ENCODE assay signal across 10 cellular contexts in genomic region chr2:181779288-181779871, GRCh38.
A peak's percentile ranks its signal among the peaks of the same experiment; 100 is the strongest.
DNase-seq lines count a peak whose midpoint lies in the region; ATAC-seq and TF ChIP-seq lines count a peak whose summit lies in the region.
"Had no signal": no experiment of that assay in that cellular context is flagged by ENCODE, and none has a peak within 500 bp of the region (broad histone marks: within the 10 kb centered on the region; RNA-seq: fewer than 3 reads in every experiment).

No MANE protein-coding gene starts in this region.

- H3K36me3 ChIP-seq in left lung: no peaks in the 10 kb centered on the region
- H3K36me3 ChIP-seq in aorta (ENCODE audit: control insufficient read depth in 1 of 2, insufficient read depth in 2 of 2, low read length in 1 of 2): no peaks in the 10 kb centered on the region
- H3K36me3 ChIP-seq: thyroid gland had no signal

- no peaks in the 10 kb centered on the region for H3K27me3 Mint-ChIP-seq in osteocyte (ENCODE audit: unreplicated experiment)
- H3K27me3 Mint-ChIP-seq in activated T-cell treated with anti-CD3 and anti-CD28 coated beads, Interleukin-2, amount 50 U/mL, for 4 hours (ENCODE audit: low read depth): peaks cover 4% of the 10 kb centered on the region

- H3K4me1 Mint-ChIP-seq in osteocyte (ENCODE audit: unreplicated experiment): peaks cover 74% of the 10 kb centered on the region
- H3K4me1 Mint-ChIP-seq in activated T-cell treated with anti-CD3 and anti-CD28 coated beads, Interleukin-2, amount 50 U/mL, for 4 hours (ENCODE audit: low read depth): no peaks in the 10 kb centered on the region

- H3K4me1 ChIP-seq in left lung (peaks cover 0 to 6% of the 10 kb centered on the region in 2 donors), aorta (ENCODE audit: control insufficient read depth in 1 of 2, insufficient read depth in 2 of 2, low read length in 2 of 2) (no peaks in the 10 kb centered on the region)

- H3K36me3 Mint-ChIP-seq in osteocyte (ENCODE audit: unreplicated experiment): no peaks in the 10 kb centered on the region
- no peaks in the 10 kb centered on the region for H3K36me3 Mint-ChIP-seq in activated T-cell treated with anti-CD3 and anti-CD28 coated beads, Interleukin-2, amount 50 U/mL, for 4 hours (ENCODE audit: insufficient read depth)

- no peaks in the 10 kb centered on the region for H3K9me3 Mint-ChIP-seq in osteocyte (ENCODE audit: unreplicated experiment)
- no peaks in the 10 kb centered on the region for H3K9me3 Mint-ChIP-seq in activated T-cell treated with anti-CD3 and anti-CD28 coated beads, Interleukin-2, amount 50 U/mL, for 4 hours

- TF ChIP-seq CTCF in osteocyte (IDR thresholded peaks at IDR 0.05) (no peak), left lung (IDR thresholded peaks at IDR 0.05) (no peak)

- H3K9me3 ChIP-seq in left lung (no peaks in the 10 kb centered on the region), aorta (ENCODE audit: control insufficient read depth, low read length) (no peaks in the 10 kb centered on the region)
- H3K9me3 ChIP-seq: thyroid gland had no signal

- DNase-seq in amniotic epithelial cell (ENCODE audit: low read depth) (peak; percentile 66), osteocyte (ENCODE audit: extremely low spot score, unreplicated experiment) (no peak), NCI-H1436 (lab: John Stamatoyannopoulos, UW) (no peak), left lung (no peak), aorta (no peak)
- DNase-seq in activated T-cell treated with anti-CD3 and anti-CD28 coated beads, Interleukin-2, amount 50 U/mL, for 4 hours: no peak
- DNase-seq: left ventricle myocardium superior, thyroid gland had no signal

- H3K4me3 Mint-ChIP-seq in osteocyte (ENCODE audit: unreplicated experiment): no peak overlapping the region
- no peak overlapping the region for H3K4me3 Mint-ChIP-seq in activated T-cell treated with anti-CD3 and anti-CD28 coated beads, Interleukin-2, amount 50 U/mL, for 4 hours

- peak overlapping the region; percentile 93 for H3K27ac Mint-ChIP-seq in osteocyte (ENCODE audit: unreplicated experiment)

- H3K27me3 ChIP-seq in left lung (no peaks in the 10 kb centered on the region), aorta (ENCODE audit: control insufficient read depth in 1 of 2, insufficient read depth in 2 of 2, low read length in 1 of 2) (no peaks in the 10 kb centered on the region)
- H3K27me3 ChIP-seq: thyroid gland had no signal

- intact Hi-C loops in left lung (cut with DNase I) (no loop called here), aorta (cut with DNase I) (no loop called here)

- H3K4me3 ChIP-seq in left lung: no peak overlapping the region
- no peak overlapping the region for H3K4me3 ChIP-seq in aorta (ENCODE audit: low read length in 2 of 2)
- H3K4me3 ChIP-seq: thyroid gland had no signal

- ATAC-seq in GM18870 (IDR thresholded peaks at IDR 0.05; ENCODE audit: unreplicated experiment) (peak; percentile 44), HG02981 (IDR thresholded peaks at IDR 0.05; ENCODE audit: unreplicated experiment) (peak; percentile 32), left lung (no peak), aorta (ENCODE audit: low FRiP score) (no peak)
- no peak for ATAC-seq in activated T-cell treated with anti-CD3 and anti-CD28 coated beads, Interleukin-2, amount 50 U/mL, for 4 hours

- 84 to 90% methylated on average over 1 of the region's 1 CpG for WGBS in aorta, 2 donors

- no peak overlapping the region for H3K27ac ChIP-seq in left lung
- no peak overlapping the region for H3K27ac ChIP-seq in aorta (ENCODE audit: low read depth in 1 of 2, low read length in 2 of 2)
- H3K27ac ChIP-seq: thyroid gland had no signal

Comparison
In these comparisons a context has a peak if more than half of its experiments do, and no peak if none do; other contexts are left out.
1. ATAC-seq: peak in GM18870 (single experiment) and HG02981 (single experiment); none in activated T-cell treated with anti-CD3 and anti-CD28 coated beads, Interleukin-2, amount 50 U/mL, for 4 hours (0 of 2), left lung (single experiment) and aorta (single experiment).